ENCODE assay signal across 11 cellular contexts in genomic region chr4:576245-576821, GRCh38. TPM values are rescaled to one million over a fixed set of nuclear protein-coding genes. Genes with fewer than 3 reads are reported as not detected.
A peak's percentile ranks its signal among the peaks of the same experiment; 100 is the strongest.
DNase-seq lines count a peak whose midpoint lies in the region; ATAC-seq and TF ChIP-seq lines count a peak whose summit lies in the region.
"Had no signal": no experiment of that assay in that cellular context is flagged by ENCODE, and none has a peak within 500 bp of the region (broad histone marks: within the 10 kb centered on the region; RNA-seq: fewer than 3 reads in every experiment).

TSS of gene TMEM271 (minus strand) at chr4:576295. CDS start at chr4:576062, 233 bp downstream.

- TF ChIP-seq POLR2A in testis (IDR thresholded peaks at IDR 0.05) (no peak), prostate gland (IDR thresholded peaks at IDR 0.05) (no peak)

- DNase-seq in left ventricle myocardium inferior (no peak), Right ventricle myocardium inferior (ENCODE audit: missing footprints) (no peak), testis (no peak), NCI-H2107 treated with DMSO at 0.1 percent for 48 hours (lab: John Stamatoyannopoulos, UW; ENCODE audit: unreplicated experiment) (no peak), prostate gland (ENCODE audit: low spot score) (no peak)
- no peak for DNase-seq in activated CD8-positive, alpha-beta T cell treated with anti-CD3 and anti-CD28 coated beads for 36 hours

- CTCF ChIA-PET in activated CD8-positive, alpha-beta T cell treated with anti-CD3 and anti-CD28 coated beads for 36 hours (lab: Charles Lee) = no interaction called here

- H3K27me3 ChIP-seq in left ventricle myocardium inferior (ENCODE audit: low read depth) (peaks cover 95% of the 10 kb centered on the region), iPS-18a (ENCODE audit: control insufficient read depth, insufficient read depth, low read length) (peaks cover 93% of the 10 kb centered on the region), testis (no peaks in the 10 kb centered on the region), prostate gland (replicated peaks; ENCODE audit: insufficient read depth) (peaks cover 46% of the 10 kb centered on the region)

- POLR2A ChIA-PET in activated CD8-positive, alpha-beta T cell treated with anti-CD3 and anti-CD28 coated beads for 36 hours (lab: Charles Lee) = interaction anchor here (0.8 to 1.1 kb wide), 2 partner anchors 11 to 681 kb away, joined by 3 read pairs; no protein-coding TSS in a partner anchor

- no peaks in the 10 kb centered on the region for H3K36me3 Mint-ChIP-seq in activated CD8-positive, alpha-beta T cell treated with anti-CD3 and anti-CD28 coated beads for 36 hours (ENCODE audit: low read depth)

- H3K4me1 ChIP-seq in left ventricle myocardium inferior = peaks cover 17% of the 10 kb centered on the region
- H3K4me1 ChIP-seq in iPS-18a (ENCODE audit: control insufficient read depth, low read depth, low read length) = peaks cover 5% of the 10 kb centered on the region
- H3K4me1 ChIP-seq in testis = no peaks in the 10 kb centered on the region
- H3K4me1 ChIP-seq in prostate gland (replicated peaks) = no peaks in the 10 kb centered on the region

- intact Hi-C loops in left ventricle myocardium inferior (cut with micrococcal nuclease) (no loop called here), Right ventricle myocardium inferior (cut with DNase I) (no loop called here), testis (cut with DNase I; ENCODE audit: low total_unique reads) (no loop called here), prostate gland (cut with DNase I) (no loop called here)
- intact Hi-C loops in activated CD8-positive, alpha-beta T cell treated with anti-CD3 and anti-CD28 coated beads for 36 hours (cut with micrococcal nuclease) = no loop called here

- peak within 1 kb of the TSS; percentile 30 for H3K4me3 ChIP-seq in left ventricle myocardium inferior
- peak within 1 kb of the TSS; percentile 67 for H3K4me3 ChIP-seq in iPS-18a (ENCODE audit: low read length)
- H3K4me3 ChIP-seq in testis = peak within 1 kb of the TSS; percentile 29 to 41
- H3K4me3 ChIP-seq in prostate gland = no peak within 1 kb of the TSS

- TF ChIP-seq CTCF in left ventricle myocardium inferior (IDR thresholded peaks at IDR 0.05; ENCODE audit: borderline replicate concordance) = no peak
- no peak for TF ChIP-seq CTCF in activated CD8-positive, alpha-beta T cell treated with anti-CD3 and anti-CD28 coated beads for 36 hours (IDR thresholded peaks at IDR 0.05)
- TF ChIP-seq CTCF in testis (IDR thresholded peaks at IDR 0.05) = no peak
- TF ChIP-seq CTCF in prostate gland (IDR thresholded peaks at IDR 0.05) = no peak

- peaks cover 59% of the 10 kb centered on the region for H3K27me3 Mint-ChIP-seq in activated CD8-positive, alpha-beta T cell treated with anti-CD3 and anti-CD28 coated beads for 36 hours

- H3K4me1 Mint-ChIP-seq in activated CD8-positive, alpha-beta T cell treated with anti-CD3 and anti-CD28 coated beads for 36 hours (ENCODE audit: low read depth) = peaks cover 4% of the 10 kb centered on the region

- peak within 1 kb of the TSS; percentile 32 for H3K4me3 Mint-ChIP-seq in activated CD8-positive, alpha-beta T cell treated with anti-CD3 and anti-CD28 coated beads for 36 hours

- ATAC-seq in Right ventricle myocardium inferior (no peak), GM21360 (IDR thresholded peaks at IDR 0.05; ENCODE audit: unreplicated experiment) (no peak)
- ATAC-seq in activated CD8-positive, alpha-beta T cell treated with anti-CD3 and anti-CD28 coated beads for 36 hours = no peak

- no peak within 1 kb of the TSS for H3K27ac ChIP-seq in left ventricle myocardium inferior (replicated peaks)
- no peak within 1 kb of the TSS for H3K27ac ChIP-seq in iPS-18a (ENCODE audit: low read length)
- H3K27ac ChIP-seq in testis = no peak within 1 kb of the TSS
- no peak within 1 kb of the TSS for H3K27ac ChIP-seq in prostate gland

- H3K36me3 ChIP-seq in left ventricle myocardium inferior = no peaks in the 10 kb centered on the region
- no peaks in the 10 kb centered on the region for H3K36me3 ChIP-seq in iPS-18a (ENCODE audit: control insufficient read depth, low read depth, low read length)
- no peaks in the 10 kb centered on the region for H3K36me3 ChIP-seq in testis (ENCODE audit: low read depth, missing control alignments)
- H3K36me3 ChIP-seq in prostate gland = no peaks in the 10 kb centered on the region

- no peaks in the 10 kb centered on the region for H3K9me3 Mint-ChIP-seq in activated CD8-positive, alpha-beta T cell treated with anti-CD3 and anti-CD28 coated beads for 36 hours

- no peak within 1 kb of the TSS for H3K9ac ChIP-seq in iPS-18a (ENCODE audit: low read length)

- WGBS in testis, 2 donors = 0 to 2% methylated on average over 6 to 26 of the region's 60 CpGs
- WGBS in prostate gland = under 1% methylated on average over 26 of the region's 60 CpGs

- H3K9me3 ChIP-seq in left ventricle myocardium inferior (replicated peaks) (no peaks in the 10 kb centered on the region), iPS-18a (ENCODE audit: control insufficient read depth, low read depth, low read length) (no peaks in the 10 kb centered on the region), testis (no peaks in the 10 kb centered on the region), prostate gland (no peaks in the 10 kb centered on the region)

- H3K27ac Mint-ChIP-seq in activated CD8-positive, alpha-beta T cell treated with anti-CD3 and anti-CD28 coated beads for 36 hours = no peak within 1 kb of the TSS

RNA-seq across cellular contexts. Expression of gene TMEM271, which starts in this region (rescaled TPM):
- total RNA-seq in left ventricle myocardium inferior (not detected), Right ventricle myocardium inferior (not detected), testis (1 to 10 TPM; 1.7 TPM), prostate gland (under 1 TPM in 1 of 2 donors, not detected in 1; 0.91 TPM)
- not detected for total RNA-seq in activated CD8-positive, alpha-beta T cell treated with anti-CD3 and anti-CD28 coated beads for 36 hours
- polyA plus RNA-seq in testis (ENCODE audit: insufficient read depth, low read depth, low replicate concordance) = 0.37 TPM
- total RNA-seq: esophagus mucosa, LHCN-M2, myocyte had no signal

Comparison
In these comparisons a context has a peak if more than half of its experiments do, and no peak if none do; other contexts are left out.
1. H3K4me3 ChIP-seq: peak in left ventricle myocardium inferior (single experiment), iPS-18a (single experiment) and testis (2 of 2); none in prostate gland (0 of 2).